ENCODE assay signal across 8 cellular contexts in the genomic region with DNA sequence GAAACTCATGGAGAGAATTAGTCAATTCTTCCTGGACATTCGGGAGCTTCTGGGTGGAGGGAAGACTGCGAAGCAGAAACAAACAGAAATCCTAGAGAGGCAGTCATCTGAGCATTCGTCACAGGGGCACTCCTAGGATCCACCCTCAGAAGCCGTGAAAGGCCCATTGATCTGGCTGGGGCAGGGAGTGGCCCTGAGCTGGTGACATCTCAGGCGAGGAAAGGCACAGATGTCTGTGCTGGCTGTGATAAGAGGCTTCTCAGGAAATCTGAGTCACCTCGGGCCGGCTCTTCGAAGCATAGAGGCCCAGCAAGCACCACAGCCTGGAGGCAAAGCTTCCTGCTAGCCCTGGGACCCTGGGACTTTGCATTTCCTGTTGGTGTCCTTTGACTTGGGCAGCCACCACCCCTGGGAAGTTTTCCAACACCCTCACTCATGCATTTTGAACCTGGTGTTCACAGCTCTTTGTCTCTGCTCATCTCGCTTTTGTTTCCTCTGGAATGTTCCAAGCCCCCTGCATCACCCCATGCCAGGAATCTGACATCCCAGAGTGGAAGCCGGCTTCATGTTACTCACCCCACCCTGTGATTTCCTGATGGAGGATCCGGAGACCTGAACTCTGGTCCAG. TPM values are rescaled to one million over a fixed set of nuclear protein-coding genes. Genes with fewer than 3 reads are reported as not detected.
DNase-seq lines count a peak whose midpoint lies in the region; ATAC-seq, FAIRE-seq and TF ChIP-seq lines count a peak whose summit lies in the region.

No MANE protein-coding gene starts in this region.

- ATAC-seq in GM18519 (IDR thresholded peaks at IDR 0.05; ENCODE audit: low FRiP score, unreplicated experiment) = no peak

- FAIRE-seq in kidney (lab: Jason Lieb, UNC) = no peak

- H3K9me3 ChIP-seq in kidney (ENCODE audit: control insufficient read depth in 1 of 2, low read length in 2 of 2) = no peaks in the 10 kb centered on the region

- H3K27ac Mint-ChIP-seq in chondrocyte (ENCODE audit: unreplicated experiment) = peak overlapping the region; percentile 58

- peaks cover 15% of the 10 kb centered on the region for H3K36me3 Mint-ChIP-seq in chondrocyte (ENCODE audit: low read depth)

- DNase-seq in stimulated activated CD4-positive, alpha-beta T cell treated with anti-CD3 and anti-CD28 coated beads, Interleukin-1b, Interleukin-23, amount 100 ng/mL, for 48 hours = peak; percentile 59
- DNase-seq in stimulated activated CD4-positive, alpha-beta T cell treated with anti-CD3 and anti-CD28 coated beads, Interleukin-4, amount 100 ng/mL, for 4 hours = no peak
- DNase-seq in chondrocyte (ENCODE audit: low spot score) (no peak), kidney (peak; percentile 87), superior temporal gyrus (ENCODE audit: extremely low spot score) (peak; percentile 88), DMS114 treated with DMSO at 0.1 percent for 48 hours (lab: John Stamatoyannopoulos, UW; ENCODE audit: unreplicated experiment) (no peak)
- DNase-seq in activated CD4-positive, CD25-positive, alpha-beta regulatory T cell treated with anti-CD3 and anti-CD28 coated beads, Interleukin-2, amount 50 U/mL, for 72 hours = no peak

- intact Hi-C loops in kidney (cut with DNase I) = no loop called here

- no peaks in the 10 kb centered on the region for H3K9me3 Mint-ChIP-seq in chondrocyte (ENCODE audit: low read depth)

- H3K4me1 Mint-ChIP-seq in chondrocyte (ENCODE audit: low read depth) = peaks cover 26% of the 10 kb centered on the region

- H3K27ac ChIP-seq in kidney (ENCODE audit: low read depth in 2 of 2, low read length in 2 of 2) = peak overlapping the region in 1 of 2 donors; percentile 29

- no peak overlapping the region for H3K9ac ChIP-seq in kidney (ENCODE audit: low read length in 2 of 2)

- TF ChIP-seq CTCF in chondrocyte (IDR thresholded peaks at IDR 0.05) (no peak), kidney (IDR thresholded peaks at IDR 0.05; ENCODE audit: borderline replicate concordance, extremely low read depth, insufficient read depth) (no peak)

- H3K27me3 Mint-ChIP-seq in chondrocyte (ENCODE audit: low read depth) = no peaks in the 10 kb centered on the region

- H3K4me1 ChIP-seq in kidney (ENCODE audit: control insufficient read depth in 1 of 2, insufficient read depth in 1 of 2, low read depth in 1 of 2, low read length in 2 of 2) = no peaks in the 10 kb centered on the region

- no peak overlapping the region for H3K4me3 ChIP-seq in kidney (ENCODE audit: low read length in 2 of 2)

- no peak overlapping the region for H3K4me3 Mint-ChIP-seq in chondrocyte (ENCODE audit: unreplicated experiment)

- H3K36me3 ChIP-seq in kidney (ENCODE audit: control insufficient read depth in 1 of 2, insufficient read depth in 2 of 2, low read length in 2 of 2) = no peaks in the 10 kb centered on the region

RNA-seq across cellular contexts. Expression of a gene that starts 23.3 kb away (rescaled TPM):
- 6.2 to 9.1 TPM (median 7.1 TPM) in 3 replicates for total RNA-seq in chondrocyte
- 8.0 TPM for total RNA-seq in kidney
- polyA plus RNA-seq in kidney (ENCODE audit: insufficient read depth, low read depth, low replicate concordance) = 4.6 TPM

Comparison
In these comparisons a context has a peak if more than half of its experiments do, and no peak if none do; other contexts are left out.
1. DNase-seq: peak in stimulated activated CD4-positive, alpha-beta T cell treated with anti-CD3 and anti-CD28 coated beads, Interleukin-1b, Interleukin-23, amount 100 ng/mL, for 48 hours (single experiment), kidney (single experiment) and superior temporal gyrus (single experiment); none in stimulated activated CD4-positive, alpha-beta T cell treated with anti-CD3 and anti-CD28 coated beads, Interleukin-4, amount 100 ng/mL, for 4 hours (0 of 2), chondrocyte (single experiment), activated CD4-positive, CD25-positive, alpha-beta regulatory T cell treated with anti-CD3 and anti-CD28 coated beads, Interleukin-2, amount 50 U/mL, for 72 hours (single experiment) and DMS114 treated with DMSO at 0.1 percent for 48 hours (single experiment).